In the genomic region with DNA sequence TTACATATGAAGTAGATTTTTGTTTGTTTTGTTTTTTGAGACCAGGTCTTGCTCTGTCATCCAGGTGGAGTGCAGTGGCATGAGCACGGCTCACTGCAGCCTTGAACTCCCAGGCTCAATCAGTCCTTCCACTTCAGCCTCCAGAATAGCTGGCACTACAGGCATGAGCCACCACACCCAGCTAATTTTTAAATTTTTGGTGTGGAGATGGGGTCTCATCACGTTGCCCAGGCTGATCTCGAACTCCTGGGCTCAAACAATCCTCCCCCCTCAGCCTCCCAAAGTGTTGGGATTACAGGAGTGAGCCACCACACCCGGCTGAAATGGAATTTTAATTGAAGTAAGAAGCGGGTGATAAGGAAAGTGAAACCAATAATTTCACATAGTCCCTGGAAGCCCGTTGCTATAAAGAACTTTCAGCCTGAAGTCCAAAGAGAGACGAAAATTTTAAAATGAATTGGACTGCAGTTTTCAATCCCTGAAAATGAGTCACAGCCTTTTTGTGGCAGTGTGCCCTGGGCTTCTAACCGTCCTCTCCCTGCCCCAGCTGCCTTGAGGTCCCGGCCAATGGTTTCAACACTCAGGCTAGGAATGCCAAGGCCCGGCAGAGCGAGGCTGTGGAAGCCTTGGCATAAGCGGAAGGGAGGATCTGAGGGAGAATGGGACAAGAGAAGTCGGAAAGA, we compare ENCODE assay signal across 1 cellular context.
TF ChIP-seq lines count a peak whose summit lies in the region.

No MANE protein-coding gene starts in this region.

TF ChIP-seq in HepG2, 621 proteins besides CTCF, POLR2A, EP300 and RAD21:
- TF ChIP-seq ZNF256 (CRISPR knock-in tag; conservative IDR thresholded peaks at IDR 0.05) (no peak), ZNF770 (CRISPR knock-in tag; IDR thresholded peaks at IDR 0.05) (0 out of 2 replicates have a peak, but pooled peaks have one; percentile 13)
